Comparison of ENCODE assay signal across 7 cellular contexts in the genomic region with DNA sequence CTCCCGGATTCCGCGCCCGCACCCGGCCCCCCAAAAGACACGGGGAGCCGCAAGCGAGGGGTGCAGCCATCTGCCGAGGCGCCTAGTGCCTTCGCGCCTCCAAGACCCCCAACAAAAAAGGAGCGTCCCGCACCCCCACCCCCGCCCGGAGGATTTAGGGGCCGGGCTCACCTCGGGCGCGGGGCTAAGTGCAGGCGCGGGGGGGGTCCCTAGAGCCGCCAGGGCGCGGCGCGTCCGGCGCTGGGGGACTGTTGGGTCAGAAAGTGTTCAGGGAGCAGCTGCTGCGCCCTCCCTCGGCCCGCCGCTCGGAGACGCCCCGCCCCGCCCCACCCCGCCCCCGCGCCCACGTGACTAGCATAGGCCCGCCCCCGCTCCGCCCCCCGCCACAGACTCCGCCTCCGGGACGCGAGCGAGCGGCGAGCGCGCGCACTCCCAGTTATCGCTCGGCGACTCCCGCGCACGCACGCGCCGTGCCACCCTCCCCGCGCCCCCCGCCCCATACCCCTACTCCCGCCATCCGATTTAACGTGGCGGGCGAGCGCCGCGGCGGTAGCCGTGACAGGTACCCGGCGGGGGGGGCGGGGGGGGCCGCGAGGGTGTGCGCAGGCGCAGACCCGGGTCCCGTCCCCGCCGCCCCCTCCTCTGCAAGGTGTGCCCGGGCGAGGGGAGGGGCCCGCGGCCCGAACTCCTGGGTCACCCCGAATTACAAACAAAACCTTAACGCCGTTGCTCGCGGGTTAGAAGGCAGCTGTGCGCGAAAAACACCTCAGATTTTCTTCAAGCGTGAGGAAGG. TPM values are rescaled to one million over a fixed set of nuclear protein-coding genes. Genes with fewer than 3 reads are reported as not detected.
DNase-seq lines count a peak whose midpoint lies in the region; ATAC-seq lines count a peak whose summit lies in the region.

No MANE protein-coding gene starts in this region.

- intact Hi-C loops in activated CD4-positive, alpha-beta memory T cell treated with anti-CD3 and anti-CD28 coated beads for 36 hours (cut with micrococcal nuclease), result loop anchor here (1.0 to 5.0 kb wide), 2 partner anchors 107 to 173 kb away; a partner anchor contains a TSS

- H3K4me3 ChIP-seq in ectodermal cell (ENCODE audit: insufficient read depth, low read depth, low read length), result peak overlapping the region; percentile 88

- H3K27me3 ChIP-seq in ectodermal cell (ENCODE audit: control insufficient read depth, insufficient read depth, low read length, poor library complexity, severe bottlenecking), result no peaks in the 10 kb centered on the region

- no peaks in the 10 kb centered on the region for H3K9me3 ChIP-seq in ectodermal cell (ENCODE audit: control insufficient read depth, low read length)

- no peaks in the 10 kb centered on the region for H3K9me3 Mint-ChIP-seq in activated CD4-positive, alpha-beta memory T cell treated with anti-CD3 and anti-CD28 coated beads for 36 hours

- H3K4me3 Mint-ChIP-seq in activated CD4-positive, alpha-beta memory T cell treated with anti-CD3 and anti-CD28 coated beads for 36 hours, result peak overlapping the region; percentile 73

- peak; percentile 44 for ATAC-seq in GM18502 (IDR thresholded peaks at IDR 0.05; ENCODE audit: poor library complexity, unreplicated experiment)
- peak; percentile 43 for ATAC-seq in HG02981 (IDR thresholded peaks at IDR 0.05; ENCODE audit: unreplicated experiment)

- POLR2A ChIA-PET in activated CD4-positive, alpha-beta memory T cell treated with anti-CD3 and anti-CD28 coated beads for 36 hours (lab: Charles Lee), result interaction anchor here (0.7 to 1.1 kb wide), 2 partner anchors 85 to 160 kb away, joined by 3 read pairs; no protein-coding TSS in a partner anchor

- no peaks in the 10 kb centered on the region for H3K36me3 ChIP-seq in ectodermal cell (ENCODE audit: control insufficient read depth, insufficient read depth, low read length)

- peak; percentile 67 for DNase-seq in NCI-H526 treated with DMSO at 0.1 percent for 48 hours (lab: John Stamatoyannopoulos, UW)
- DNase-seq in activated CD4-positive, alpha-beta memory T cell treated with anti-CD3 and anti-CD28 coated beads for 36 hours, result peak; percentile 85
- DNase-seq in lung microvascular endothelial cell (ENCODE audit: low read depth in 2 of 2), result peak; percentile 84 to 89
- peak; percentile 60 to 78 (median 68) for DNase-seq in stimulated activated CD4-positive, alpha-beta T cell treated with anti-CD3 and anti-CD28 coated beads, TNF-alpha, amount 100 ng/mL, for 24 hours (ENCODE audit: low read depth in 3 of 3)

- H3K27me3 Mint-ChIP-seq in activated CD4-positive, alpha-beta memory T cell treated with anti-CD3 and anti-CD28 coated beads for 36 hours, result peaks cover 2% of the 10 kb centered on the region

- H3K4me1 ChIP-seq in ectodermal cell (ENCODE audit: control insufficient read depth, insufficient read depth, low read length), result peaks cover 6% of the 10 kb centered on the region

- CTCF ChIA-PET in activated CD4-positive, alpha-beta memory T cell treated with anti-CD3 and anti-CD28 coated beads for 36 hours (lab: Charles Lee), result interaction anchor here (1.0 to 1.5 kb wide), 2 partner anchors 14 to 71 kb away, joined by 3 to 4 read pairs; no protein-coding TSS in a partner anchor

- H3K27ac ChIP-seq in ectodermal cell (ENCODE audit: insufficient read depth, low read depth, low read length, poor library complexity, severe bottlenecking), result peak overlapping the region; percentile 83

- 0% methylated on average over 98 to 101 of the region's 101 CpGs for WGBS in ectodermal cell, 2 experiments

- H3K27ac Mint-ChIP-seq in activated CD4-positive, alpha-beta memory T cell treated with anti-CD3 and anti-CD28 coated beads for 36 hours, result peak overlapping the region; percentile 56

- peaks cover 28% of the 10 kb centered on the region for H3K4me1 Mint-ChIP-seq in activated CD4-positive, alpha-beta memory T cell treated with anti-CD3 and anti-CD28 coated beads for 36 hours (ENCODE audit: low read depth)

- H3K36me3 Mint-ChIP-seq in activated CD4-positive, alpha-beta memory T cell treated with anti-CD3 and anti-CD28 coated beads for 36 hours, result no peaks in the 10 kb centered on the region

RNA-seq across cellular contexts. Expression of a gene that starts 56.2 kb away (rescaled TPM):
- total RNA-seq in activated CD4-positive, alpha-beta memory T cell treated with anti-CD3 and anti-CD28 coated beads for 36 hours, result not detected
- 2.8 TPM for polyA plus RNA-seq in ectodermal cell (2013, experiment 1 of 4)
- polyA plus RNA-seq in ectodermal cell (2013, experiment 2 of 4), result 3.7 TPM
- polyA plus RNA-seq in ectodermal cell (2013, experiment 3 of 4), result 2.9 TPM
- polyA plus RNA-seq in ectodermal cell (2013, experiment 4 of 4), result 3.2 TPM
- under 0.01 TPM in 1 of 2 replicates, not detected in the other for total RNA-seq in lung microvascular endothelial cell

Comparison
In these comparisons a context has a peak if more than half of its experiments do, and no peak if none do; other contexts are left out.
1. Peak in every context shown above with its lines: DNase-seq, ATAC-seq, H3K4me3 ChIP-seq and H3K27ac ChIP-seq.